Comparison of ENCODE assay signal across 28 cellular contexts in genomic region chr7:39429421-39429820, GRCh38.
"Had no signal": no experiment of that assay in that cellular context is flagged by ENCODE, and none has a peak within 500 bp of the region (broad histone marks: within the 10 kb centered on the region; RNA-seq: fewer than 3 reads in every experiment).

No MANE protein-coding gene starts in this region.

- H3K4me3 ChIP-seq: coronary artery, dorsolateral prefrontal cortex had no signal

- H3K27me3 ChIP-seq: brain microvascular endothelial cell, dorsolateral prefrontal cortex had no signal

- H3K27ac ChIP-seq: brain microvascular endothelial cell, coronary artery, dorsolateral prefrontal cortex had no signal

- ATAC-seq: activated CD4-positive, alpha-beta T cell treated with anti-CD3 and anti-CD28 coated beads for 36 hours; activated T-cell treated with anti-CD3 and anti-CD28 coated beads, Interleukin-2, amount 50 U/mL, for 72 hours; esophagus mucosa; T-helper 17 cell had no signal

- DNase-seq: activated CD4-positive, alpha-beta memory T cell treated with anti-CD3 and anti-CD28 coated beads, Interleukin-2, amount 10 ng/mL, durations not matched to agents 7 days and 5 days; activated CD4-positive, alpha-beta T cell treated with anti-CD3 and anti-CD28 coated beads for 36 hours; activated CD4-positive, alpha-beta T cell treated with anti-CD3 and anti-CD28 coated beads, Interleukin-2, amount 10 ng/mL, durations not matched to agents 24 days and 14 days; activated CD4-positive, alpha-beta T cell treated with anti-CD3 and anti-CD28 coated beads, Interleukin-2, amount 50 U/mL, for 4 hours; activated CD4-positive, CD25-positive, alpha-beta regulatory T cell; activated CD4-positive, CD25-positive, alpha-beta regulatory T cell treated with anti-CD3 and anti-CD28 coated beads, Interleukin-2, amount 50 U/mL, for 72 hours; activated CD8-positive, alpha-beta memory T cell treated with anti-CD3 and anti-CD28 coated beads, Interleukin-2, amount 50 U/mL, for 48 hours; activated gamma-delta T cell treated with Interleukin-2 at 50 U/mL for 16 hours; activated naive CD4-positive, alpha-beta T cell treated with anti-CD3 and anti-CD28 coated beads, Interleukin-2, amount 50 U/mL, for 16 hours; activated naive CD4-positive, alpha-beta T cell treated with Interleukin-2 at 50 U/mL for 16 hours; activated T-cell treated with anti-CD3 and anti-CD28 coated beads for 4 hours; activated T-cell treated with anti-CD3 and anti-CD28 coated beads, Interleukin-2, amount 50 U/mL, for 24 hours; activated T-cell treated with anti-CD3 and anti-CD28 coated beads, Interleukin-2, amount 50 U/mL, for 72 hours; amniotic stem cell; anterior cingulate cortex; brain microvascular endothelial cell; dorsolateral prefrontal cortex; effector memory CD4-positive, alpha-beta T cell; endodermal cell; foreskin fibroblast; head of caudate nucleus; T-helper 1 cell; T-helper 17 cell had no signal

- H3K36me3 ChIP-seq: brain microvascular endothelial cell had no signal

- FAIRE-seq: astrocyte, bronchial epithelial cell, frontal cortex had no signal
